Comparison of ENCODE assay signal across 25 cellular contexts in genomic region chrX:68203656-68204055, GRCh38.
DNase-seq lines count a peak whose midpoint lies in the region; ATAC-seq and TF ChIP-seq lines count a peak whose summit lies in the region.
"Had no signal": no experiment of that assay in that cellular context is flagged by ENCODE, and none has a peak within 500 bp of the region (broad histone marks: within the 10 kb centered on the region; RNA-seq: fewer than 3 reads in every experiment).

No MANE protein-coding gene starts in this region.

- no peaks in the 10 kb centered on the region for H3K36me3 Mint-ChIP-seq in dendritic cell treated with granulocyte-macrophage colony-stimulating factor and Interleukin-4, amounts not matched to agents 40 ng/mL and 50 ng/mL, for 4 days (ENCODE audit: low read depth)
- H3K36me3 Mint-ChIP-seq in HFFc6 (ENCODE audit: low read depth), result no peaks in the 10 kb centered on the region
- H3K36me3 Mint-ChIP-seq: activated CD4-positive, alpha-beta memory T cell treated with anti-CD3 and anti-CD28 coated beads for 36 hours; CD8-positive, alpha-beta memory T cell; naive thymus-derived CD8-positive, alpha-beta T cell had no signal

- no peak for TF ChIP-seq CTCF in HFFc6 (IDR thresholded peaks at IDR 0.05)

- no peaks in the 10 kb centered on the region for H3K27me3 Mint-ChIP-seq in dendritic cell treated with granulocyte-macrophage colony-stimulating factor and Interleukin-4, amounts not matched to agents 40 ng/mL and 50 ng/mL, for 4 days
- H3K27me3 Mint-ChIP-seq in HFFc6 (ENCODE audit: insufficient read depth), result peaks cover 3% of the 10 kb centered on the region
- H3K27me3 Mint-ChIP-seq: activated CD4-positive, alpha-beta memory T cell treated with anti-CD3 and anti-CD28 coated beads for 36 hours had no signal

- H3K9me3 Mint-ChIP-seq in dendritic cell treated with granulocyte-macrophage colony-stimulating factor and Interleukin-4, amounts not matched to agents 40 ng/mL and 50 ng/mL, for 4 days, result no peaks in the 10 kb centered on the region
- no peaks in the 10 kb centered on the region for H3K9me3 Mint-ChIP-seq in HFFc6
- H3K9me3 Mint-ChIP-seq: activated CD4-positive, alpha-beta memory T cell treated with anti-CD3 and anti-CD28 coated beads for 36 hours; CD8-positive, alpha-beta memory T cell; naive thymus-derived CD8-positive, alpha-beta T cell; T-helper 1 cell treated with Interleukin-12 subunit alpha and Interleukin-12 subunit beta and Interleukin-4 antibody, amounts not matched to agents 30 μg/mL and 1 μg/mL, for 36 hours; WTC11 had no signal

- DNase-seq in islet precursor cell (no peak), HFFc6 (no peak), activated gamma-delta T cell treated with Interleukin-2 at 50 U/mL for 16 hours (no peak)
- DNase-seq: activated CD4-positive, alpha-beta memory T cell treated with anti-CD3 and anti-CD28 coated beads for 36 hours; activated naive CD4-positive, alpha-beta T cell; activated T-cell treated with anti-CD3 and anti-CD28 coated beads for 4 hours; CD8-positive, alpha-beta memory T cell; central memory CD4-positive, alpha-beta T cell; DMS79 treated with DMSO at 0.1 percent for 48 hours; gastrocnemius medialis; H7; naive thymus-derived CD8-positive, alpha-beta T cell; NCI-H1048; NCI-H2081 treated with DMSO at 0.1 percent for 48 hours; OCI-M1; SJCRH30; stimulated activated naive CD4-positive, alpha-beta T cell; tibial artery had no signal

- intact Hi-C loops in dendritic cell treated with granulocyte-macrophage colony-stimulating factor and Interleukin-4, amounts not matched to agents 40 ng/mL and 50 ng/mL, for 4 days (cut with micrococcal nuclease), result no loop called here

- ATAC-seq in GM18868 (IDR thresholded peaks at IDR 0.05; ENCODE audit: unreplicated experiment) (peak; percentile 93), HG02884 (IDR thresholded peaks at IDR 0.05; ENCODE audit: unreplicated experiment) (peak; percentile 91), HG03565 (IDR thresholded peaks at IDR 0.05; ENCODE audit: unreplicated experiment) (peak; percentile 87)
- ATAC-seq: esophagus mucosa; gastrocnemius medialis; naive thymus-derived CD8-positive, alpha-beta T cell; WTC11 had no signal

- no peak overlapping the region for H3K4me3 Mint-ChIP-seq in dendritic cell treated with granulocyte-macrophage colony-stimulating factor and Interleukin-4, amounts not matched to agents 40 ng/mL and 50 ng/mL, for 4 days
- H3K4me3 Mint-ChIP-seq in HFFc6, result no peak overlapping the region
- H3K4me3 Mint-ChIP-seq: activated CD4-positive, alpha-beta memory T cell treated with anti-CD3 and anti-CD28 coated beads for 36 hours; CD8-positive, alpha-beta memory T cell; naive thymus-derived CD8-positive, alpha-beta T cell; T-helper 1 cell treated with Interleukin-12 subunit alpha and Interleukin-12 subunit beta and Interleukin-4 antibody, amounts not matched to agents 30 μg/mL and 1 μg/mL, for 36 hours; WTC11 had no signal

- peaks cover 28% of the 10 kb centered on the region for H3K4me1 Mint-ChIP-seq in dendritic cell treated with granulocyte-macrophage colony-stimulating factor and Interleukin-4, amounts not matched to agents 40 ng/mL and 50 ng/mL, for 4 days (ENCODE audit: low read depth)
- no peaks in the 10 kb centered on the region; the same call in 1 of the 2 replicates for H3K4me1 Mint-ChIP-seq in HFFc6 (ENCODE audit: low read depth)
- H3K4me1 Mint-ChIP-seq: CD8-positive, alpha-beta memory T cell; WTC11 had no signal

- H3K27ac Mint-ChIP-seq in dendritic cell treated with granulocyte-macrophage colony-stimulating factor and Interleukin-4, amounts not matched to agents 40 ng/mL and 50 ng/mL, for 4 days, result peak overlapping the region; percentile 85
- H3K27ac Mint-ChIP-seq in HFFc6, result no peak overlapping the region
- H3K27ac Mint-ChIP-seq: activated CD4-positive, alpha-beta memory T cell treated with anti-CD3 and anti-CD28 coated beads for 36 hours; naive thymus-derived CD8-positive, alpha-beta T cell; T-helper 1 cell treated with Interleukin-12 subunit alpha and Interleukin-12 subunit beta and Interleukin-4 antibody, amounts not matched to agents 30 μg/mL and 1 μg/mL, for 36 hours; WTC11 had no signal
